ENCODE assay signal across 1 cellular context in the genomic region with DNA sequence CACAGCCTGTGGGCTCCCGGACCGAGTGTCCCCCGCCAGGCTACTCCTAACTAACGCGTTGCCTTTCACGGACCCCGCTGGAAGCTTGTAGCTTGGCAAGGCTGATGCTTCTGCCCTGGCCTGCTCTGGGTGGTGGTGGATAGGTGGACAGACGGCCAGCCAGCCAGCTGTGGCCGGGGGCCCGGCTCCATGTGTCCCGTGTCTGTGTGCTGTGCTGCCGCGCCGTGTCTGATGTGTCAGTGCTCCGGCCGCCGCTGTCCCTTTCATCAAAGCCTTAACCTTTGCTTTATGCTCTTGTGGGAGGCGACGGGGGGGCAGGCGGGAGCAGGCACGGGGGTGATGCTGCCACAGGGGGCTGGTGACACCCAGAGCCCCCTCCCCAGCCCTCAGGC.
TF ChIP-seq lines count a peak whose summit lies in the region.

No MANE protein-coding gene starts in this region.

TF ChIP-seq in HCT116, 20 proteins besides CTCF, POLR2A, EP300 and RAD21:
- TF ChIP-seq, protein P1, sequence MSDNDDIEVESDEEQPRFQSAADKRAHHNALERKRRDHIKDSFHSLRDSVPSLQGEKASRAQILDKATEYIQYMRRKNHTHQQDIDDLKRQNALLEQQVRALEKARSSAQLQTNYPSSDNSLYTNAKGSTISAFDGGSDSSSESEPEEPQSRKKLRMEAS (IDR thresholded peaks at IDR 0.05): no peak
- TF ChIP-seq CEBPB (IDR thresholded peaks at IDR 0.05; ENCODE audit: low read depth) (no peak), YY1 (IDR thresholded peaks at IDR 0.05; ENCODE audit: extremely low read depth, insufficient replicate concordance, low read depth, low read length) (no peak), CBX3 (IDR thresholded peaks at IDR 0.05; ENCODE audit: low read depth) (no peak), SIN3A (IDR thresholded peaks at IDR 0.05; ENCODE audit: low read depth) (no peak), ZNF274 (IDR thresholded peaks at IDR 0.05; ENCODE audit: low read depth, low read length) (no peak), EZH2phosphoT487 (IDR thresholded peaks at IDR 0.05; ENCODE audit: borderline replicate concordance) (no peak), TCF7L2 (IDR thresholded peaks at IDR 0.05; ENCODE audit: borderline replicate concordance, extremely low read depth, insufficient read depth, insufficient read length) (no peak), FOSL1 (IDR thresholded peaks at IDR 0.05; ENCODE audit: low read depth) (no peak), POLR2AphosphoS5 (IDR thresholded peaks at IDR 0.05; ENCODE audit: low read depth, low read length) (no peak), SRF (IDR thresholded peaks at IDR 0.05; ENCODE audit: low read depth) (no peak), EGR1 (IDR thresholded peaks at IDR 0.05; ENCODE audit: low read depth) (no peak), ZFX (IDR thresholded peaks at IDR 0.05) (no peak), JUND (IDR thresholded peaks at IDR 0.05) (no peak), EZH2 (IDR thresholded peaks at IDR 0.05) (no peak), SP1 (IDR thresholded peaks at IDR 0.05; ENCODE audit: low read depth) (no peak)
- TF ChIP-seq, protein P2, sequence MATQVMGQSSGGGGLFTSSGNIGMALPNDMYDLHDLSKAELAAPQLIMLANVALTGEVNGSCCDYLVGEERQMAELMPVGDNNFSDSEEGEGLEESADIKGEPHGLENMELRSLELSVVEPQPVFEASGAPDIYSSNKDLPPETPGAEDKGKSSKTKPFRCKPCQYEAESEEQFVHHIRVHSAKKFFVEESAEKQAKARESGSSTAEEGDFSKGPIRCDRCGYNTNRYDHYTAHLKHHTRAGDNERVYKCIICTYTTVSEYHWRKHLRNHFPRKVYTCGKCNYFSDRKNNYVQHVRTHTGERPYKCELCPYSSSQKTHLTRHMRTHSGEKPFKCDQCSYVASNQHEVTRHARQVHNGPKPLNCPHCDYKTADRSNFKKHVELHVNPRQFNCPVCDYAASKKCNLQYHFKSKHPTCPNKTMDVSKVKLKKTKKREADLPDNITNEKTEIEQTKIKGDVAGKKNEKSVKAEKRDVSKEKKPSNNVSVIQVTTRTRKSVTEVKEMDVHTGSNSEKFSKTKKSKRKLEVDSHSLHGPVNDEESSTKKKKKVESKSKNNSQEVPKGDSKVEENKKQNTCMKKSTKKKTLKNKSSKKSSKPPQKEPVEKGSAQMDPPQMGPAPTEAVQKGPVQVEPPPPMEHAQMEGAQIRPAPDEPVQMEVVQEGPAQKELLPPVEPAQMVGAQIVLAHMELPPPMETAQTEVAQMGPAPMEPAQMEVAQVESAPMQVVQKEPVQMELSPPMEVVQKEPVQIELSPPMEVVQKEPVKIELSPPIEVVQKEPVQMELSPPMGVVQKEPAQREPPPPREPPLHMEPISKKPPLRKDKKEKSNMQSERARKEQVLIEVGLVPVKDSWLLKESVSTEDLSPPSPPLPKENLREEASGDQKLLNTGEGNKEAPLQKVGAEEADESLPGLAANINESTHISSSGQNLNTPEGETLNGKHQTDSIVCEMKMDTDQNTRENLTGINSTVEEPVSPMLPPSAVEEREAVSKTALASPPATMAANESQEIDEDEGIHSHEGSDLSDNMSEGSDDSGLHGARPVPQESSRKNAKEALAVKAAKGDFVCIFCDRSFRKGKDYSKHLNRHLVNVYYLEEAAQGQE (IDR thresholded peaks at IDR 0.05; ENCODE audit: low read depth): no peak
- TF ChIP-seq, protein P3, sequence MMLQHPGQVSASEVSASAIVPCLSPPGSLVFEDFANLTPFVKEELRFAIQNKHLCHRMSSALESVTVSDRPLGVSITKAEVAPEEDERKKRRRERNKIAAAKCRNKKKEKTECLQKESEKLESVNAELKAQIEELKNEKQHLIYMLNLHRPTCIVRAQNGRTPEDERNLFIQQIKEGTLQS (IDR thresholded peaks at IDR 0.05): no peak
TF ChIP-seq in HCT116: peak in this region for 0.
